In the genomic region with DNA sequence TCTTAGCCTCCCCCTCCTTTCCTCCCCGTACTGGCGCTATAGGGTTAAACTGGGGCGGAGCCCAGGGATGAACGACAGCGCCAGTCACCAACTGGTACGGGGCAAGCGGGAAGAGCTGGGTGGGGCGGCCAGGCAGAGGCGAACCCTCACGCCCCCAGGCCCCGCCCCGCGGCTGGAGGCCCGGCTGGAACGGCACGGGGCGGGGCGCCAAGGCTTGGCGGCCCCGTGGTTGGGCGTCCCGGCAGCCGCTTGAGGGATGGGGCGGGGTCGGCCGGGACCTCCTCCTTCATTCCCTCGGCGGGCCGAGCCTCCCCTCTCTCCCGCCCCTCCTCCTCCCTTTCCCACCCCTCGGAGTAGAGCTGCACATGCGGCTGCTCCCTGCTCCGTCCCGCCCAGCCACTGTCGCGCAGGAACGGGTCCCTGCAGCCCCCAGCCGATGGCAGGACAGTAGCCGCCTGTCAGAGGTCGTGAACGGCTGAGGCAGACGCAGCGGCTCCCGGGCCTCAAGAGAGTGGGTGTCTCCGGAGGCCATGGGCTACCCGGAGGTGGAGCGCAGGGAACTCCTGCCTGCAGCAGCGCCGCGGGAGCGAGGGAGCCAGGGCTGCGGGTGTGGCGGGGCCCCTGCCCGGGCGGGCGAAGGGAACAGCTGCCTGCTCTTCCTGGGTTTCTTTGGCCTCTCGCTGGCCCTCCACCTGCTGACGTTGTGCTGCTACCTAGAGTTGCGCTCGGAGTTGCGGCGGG, we compare ENCODE assay signal across 1 cellular context.
TF ChIP-seq lines count a peak whose summit lies in the region.

Gene EDA (plus strand): TSS at position 335 of the 741 bp plus-strand sequence.

TF ChIP-seq in HepG2, 621 proteins besides CTCF, POLR2A, EP300 and RAD21 (continued from another document):
- TF ChIP-seq, protein P1, sequence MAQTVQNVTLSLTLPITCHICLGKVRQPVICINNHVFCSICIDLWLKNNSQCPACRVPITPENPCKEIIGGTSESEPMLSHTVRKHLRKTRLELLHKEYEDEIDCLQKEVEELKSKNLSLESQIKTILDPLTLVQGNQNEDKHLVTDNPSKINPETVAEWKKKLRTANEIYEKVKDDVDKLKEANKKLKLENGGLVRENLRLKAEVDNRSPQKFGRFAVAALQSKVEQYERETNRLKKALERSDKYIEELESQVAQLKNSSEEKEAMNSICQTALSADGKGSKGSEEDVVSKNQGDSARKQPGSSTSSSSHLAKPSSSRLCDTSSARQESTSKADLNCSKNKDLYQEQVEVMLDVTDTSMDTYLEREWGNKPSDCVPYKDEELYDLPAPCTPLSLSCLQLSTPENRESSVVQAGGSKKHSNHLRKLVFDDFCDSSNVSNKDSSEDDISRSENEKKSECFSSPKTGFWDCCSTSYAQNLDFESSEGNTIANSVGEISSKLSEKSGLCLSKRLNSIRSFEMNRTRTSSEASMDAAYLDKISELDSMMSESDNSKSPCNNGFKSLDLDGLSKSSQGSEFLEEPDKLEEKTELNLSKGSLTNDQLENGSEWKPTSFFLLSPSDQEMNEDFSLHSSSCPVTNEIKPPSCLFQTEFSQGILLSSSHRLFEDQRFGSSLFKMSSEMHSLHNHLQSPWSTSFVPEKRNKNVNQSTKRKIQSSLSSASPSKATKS (CRISPR knock-in tag; IDR thresholded peaks at IDR 0.05) = no peak
- TF ChIP-seq MED8 (CRISPR knock-in tag; IDR thresholded peaks at IDR 0.05; ENCODE audit: insufficient replicate concordance) = no peak
- no peak for TF ChIP-seq FOXJ3 (CRISPR knock-in tag; IDR thresholded peaks at IDR 0.05; ENCODE audit: borderline replicate concordance)
- no peak for TF ChIP-seq CENPX (CRISPR knock-in tag; IDR thresholded peaks at IDR 0.05)
- TF ChIP-seq ZNF510 (CRISPR knock-in tag; IDR thresholded peaks at IDR 0.05; ENCODE audit: low read depth) = no peak
- no peak for TF ChIP-seq SRSF1 (optimal IDR thresholded peaks at IDR 0.05; ENCODE audit: low read depth, low read length)
- TF ChIP-seq ZNF672 (CRISPR knock-in tag; IDR thresholded peaks at IDR 0.05) = no peak
- no peak for TF ChIP-seq ZNF160 (CRISPR knock-in tag; IDR thresholded peaks at IDR 0.05)
- TF ChIP-seq ZNF124 (CRISPR knock-in tag; IDR thresholded peaks at IDR 0.05) = no peak
- TF ChIP-seq BCL6 (CRISPR knock-in tag; IDR thresholded peaks at IDR 0.05) = no peak
- no peak for TF ChIP-seq ZSCAN29 (CRISPR knock-in tag; conservative IDR thresholded peaks at IDR 0.05)
- TF ChIP-seq, protein P2, sequence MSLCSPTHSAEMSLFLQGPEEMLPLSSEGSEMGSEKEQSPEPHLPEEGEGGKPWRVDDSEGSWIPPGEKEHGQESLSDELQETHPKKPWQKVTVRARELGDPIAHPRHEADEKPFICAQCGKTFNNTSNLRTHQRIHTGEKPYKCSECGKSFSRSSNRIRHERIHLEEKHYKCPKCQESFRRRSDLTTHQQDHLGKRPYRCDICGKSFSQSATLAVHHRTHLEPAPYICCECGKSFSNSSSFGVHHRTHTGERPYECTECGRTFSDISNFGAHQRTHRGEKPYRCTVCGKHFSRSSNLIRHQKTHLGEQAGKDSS (CRISPR knock-in tag; IDR thresholded peaks at IDR 0.05; ENCODE audit: borderline replicate concordance, low read depth) = no peak
